19 cellular contexts compared by ENCODE assay signal in the genomic region with DNA sequence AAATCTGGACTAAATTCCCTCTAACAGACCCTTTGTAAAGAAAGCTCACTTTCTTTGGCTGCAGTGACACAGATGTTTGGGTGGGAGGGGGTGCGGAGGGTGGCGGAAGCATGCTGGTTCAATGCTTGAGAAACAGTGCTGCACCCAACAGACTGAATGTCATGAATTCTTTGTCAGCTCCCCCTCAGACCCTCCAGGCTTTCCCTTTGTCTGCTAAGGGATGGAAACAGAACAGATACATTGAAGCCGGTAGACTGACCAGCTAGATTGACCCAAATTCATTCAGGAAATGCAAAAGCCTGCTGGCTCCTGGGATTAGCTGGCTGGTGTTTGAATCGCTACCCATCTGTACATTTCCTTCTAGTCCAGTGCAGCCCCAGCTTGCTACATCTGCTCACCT.
DNase-seq lines count a peak whose midpoint lies in the region; ATAC-seq and TF ChIP-seq lines count a peak whose summit lies in the region.
"Had no signal": no experiment of that assay in that cellular context is flagged by ENCODE, and none has a peak within 500 bp of the region (broad histone marks: within the 10 kb centered on the region; RNA-seq: fewer than 3 reads in every experiment).

No MANE protein-coding gene starts in this region.

- H3K79me2 ChIP-seq in H9 (ENCODE audit: insufficient read depth, low read length): no peaks in the 10 kb centered on the region

- no peak overlapping the region for H3T11ph ChIP-seq in H9 (ENCODE audit: low read length)

- H3K56ac ChIP-seq in H9 (ENCODE audit: insufficient read length, low read depth, low read length): no peak overlapping the region

- no peaks in the 10 kb centered on the region; the same call in 1 of the 2 replicates for H3K27me3 ChIP-seq in H9 (ENCODE audit: insufficient read depth, low read length)
- no peaks in the 10 kb centered on the region for H3K27me3 ChIP-seq in neuronal stem cell (ENCODE audit: control insufficient read depth in 3 of 3, insufficient read depth in 3 of 3, low read depth in 1 of 3, low read length in 3 of 3)
- H3K27me3 ChIP-seq: BE2C had no signal

- H2BK120ac ChIP-seq in H9 (ENCODE audit: low read depth, low read length, poor library complexity, severe bottlenecking) (peak overlapping the region; percentile 2), neuronal stem cell (ENCODE audit: low read depth, low read length) (no peak overlapping the region)

- H2BK5ac ChIP-seq in H9 (ENCODE audit: insufficient read length, low read length) (no peak overlapping the region), neuronal stem cell (ENCODE audit: low read length) (no peak overlapping the region)

- H2BK15ac ChIP-seq in H9 (ENCODE audit: low read depth, low read length) (no peak overlapping the region), neuronal stem cell (ENCODE audit: low read length) (no peak overlapping the region)

- H2AFZ ChIP-seq in H9 (ENCODE audit: low read length): no peak overlapping the region
- no peak overlapping the region for H2AFZ ChIP-seq in neuronal stem cell (ENCODE audit: low read length)

- DNase-seq in G401 (ENCODE audit: low spot score) (peak; percentile 6), H9 (no peak), glutamatergic neuron (peak; percentile 28), neuronal stem cell (ENCODE audit: low spot score) (peak; percentile 3), NCI-H2171 (lab: John Stamatoyannopoulos, UW) (no peak), GOT3 (lab: John Stamatoyannopoulos, UW) (no peak)
- DNase-seq: ACHN; BE2C; CD4-positive, CD25-positive, alpha-beta regulatory T cell; CD8-positive, alpha-beta memory T cell; COR-L47; DMS 273 treated with DMSO at 0.1 percent for 48 hours; DMS53; DND-41; EL; GDM1 had no signal

- H2AK5ac ChIP-seq in H9 (ENCODE audit: insufficient read length, low read length) (no peak overlapping the region), neuronal stem cell (ENCODE audit: low read depth, low read length) (no peak overlapping the region)

- no peak for ATAC-seq in HG02759 (IDR thresholded peaks at IDR 0.05; ENCODE audit: unreplicated experiment)
- no peak for ATAC-seq in GM19395 (IDR thresholded peaks at IDR 0.05; ENCODE audit: unreplicated experiment)

- WGBS in H9 (ENCODE audit: extremely low coverage, insufficient read length, low lambda C conversion rate): no CpG with 5 or more reads among the region's 4 CpGs
- WGBS in neuronal stem cell (ENCODE audit: extremely low coverage in 2 of 2, insufficient read length in 2 of 2, insufficient replicate concordance in 1 of 2), 2 donors: no CpG with 5 or more reads among the region's 4 CpGs

- H3K4me3 ChIP-seq in neuronal stem cell (ENCODE audit: low read length in 2 of 2): no peak overlapping the region
- H3K4me3 ChIP-seq: HAP-1 had no signal

- in situ Hi-C loops in G401 (cut with HindIII; ENCODE audit: low sequenced_read_pairs): no loop called here

- H3K9ac ChIP-seq in H9 (ENCODE audit: extremely low read depth, insufficient read length, low read length) (no peak overlapping the region), neuronal stem cell (ENCODE audit: low read depth, low read length, poor library complexity) (no peak overlapping the region)

- no peak overlapping the region for H2BK20ac ChIP-seq in H9 (ENCODE audit: low read depth, low read length, poor library complexity, severe bottlenecking)

- H4K91ac ChIP-seq in H9 (ENCODE audit: insufficient read length, low read depth, low read length) (no peak overlapping the region), neuronal stem cell (ENCODE audit: low read depth, low read length, poor library complexity) (no peak overlapping the region)

- H3K23me2 ChIP-seq in H9 (ENCODE audit: insufficient read length, low read depth, low read length, poor library complexity, severe bottlenecking): no peaks in the 10 kb centered on the region

- H3K14ac ChIP-seq in H9 (ENCODE audit: insufficient read depth, low read length) (no peak overlapping the region), neuronal stem cell (ENCODE audit: low read length) (no peak overlapping the region)

- H3K9me3 Mint-ChIP-seq in H9: no peaks in the 10 kb centered on the region; a peak in 1 of 5 replicates
- H3K9me3 Mint-ChIP-seq in glutamatergic neuron (ENCODE audit: unreplicated experiment): peaks cover 2% of the 10 kb centered on the region
- H3K9me3 Mint-ChIP-seq: CD4-positive, CD25-positive, alpha-beta regulatory T cell; CD8-positive, alpha-beta memory T cell had no signal

- no peak overlapping the region for H3K18ac ChIP-seq in H9 (ENCODE audit: insufficient read length, low read depth, low read length)
- H3K18ac ChIP-seq in neuronal stem cell (ENCODE audit: low read length): no peak overlapping the region

- H4K5ac ChIP-seq in H9 (ENCODE audit: insufficient read length, low read depth, low read length): no peak overlapping the region

- no peaks in the 10 kb centered on the region for H3K36me3 ChIP-seq in neuronal stem cell (replicated peaks in 1 of 2; ENCODE audit: control insufficient read depth in 2 of 2, insufficient read depth in 2 of 2, low read length in 2 of 2)
- H3K36me3 ChIP-seq: BE2C, HAP-1 had no signal

- H3K27me3 Mint-ChIP-seq in H9 (ENCODE audit: low read depth) (no peaks in the 10 kb centered on the region), glutamatergic neuron (ENCODE audit: unreplicated experiment) (no peaks in the 10 kb centered on the region)
- H3K27me3 Mint-ChIP-seq: CD4-positive, CD25-positive, alpha-beta regulatory T cell had no signal

- no peak overlapping the region for H3K4me2 ChIP-seq in H9 (ENCODE audit: insufficient read depth, insufficient read length, low read length)
- no peak overlapping the region for H3K4me2 ChIP-seq in neuronal stem cell (ENCODE audit: insufficient read depth, low read length, poor library complexity, severe bottlenecking)

- no peaks in the 10 kb centered on the region for H3K79me1 ChIP-seq in H9 (ENCODE audit: insufficient read depth, low read depth, low read length, poor library complexity, severe bottlenecking)
- H3K79me1 ChIP-seq in neuronal stem cell (ENCODE audit: low read depth, low read length): no peaks in the 10 kb centered on the region

- H3K27ac ChIP-seq in H9 (ENCODE audit: insufficient read length, low read depth, low read length): no peak overlapping the region
- H3K27ac ChIP-seq in neuronal stem cell (replicated peaks; ENCODE audit: low read length): no peak overlapping the region

- H3K4ac ChIP-seq in H9 (ENCODE audit: low read depth, low read length): no peak overlapping the region
- H3K4ac ChIP-seq in neuronal stem cell (ENCODE audit: low read length): no peak overlapping the region

- H3K23ac ChIP-seq in H9 (ENCODE audit: insufficient read length, low read depth, low read length) (no peak overlapping the region), neuronal stem cell (ENCODE audit: low read depth, low read length, poor library complexity) (no peak overlapping the region)

- no peaks in the 10 kb centered on the region; a peak in 1 of 7 replicates for H3K36me3 Mint-ChIP-seq in H9 (ENCODE audit: insufficient read depth in 1 of 3, low read depth in 3 of 3)
- H3K36me3 Mint-ChIP-seq in glutamatergic neuron (ENCODE audit: unreplicated experiment): no peaks in the 10 kb centered on the region
- H3K36me3 Mint-ChIP-seq: CD4-positive, CD25-positive, alpha-beta regulatory T cell; CD8-positive, alpha-beta memory T cell had no signal

- H3K4me1 ChIP-seq in H9 (ENCODE audit: insufficient read depth, low read length) (no peaks in the 10 kb centered on the region), neuronal stem cell (ENCODE audit: control insufficient read depth in 2 of 2, insufficient read depth in 1 of 2, low read depth in 1 of 2, low read length in 2 of 2) (peaks cover 0 to 5% of the 10 kb centered on the region in 2 donors)
- H3K4me1 ChIP-seq: BE2C, HAP-1 had no signal

- H3K4me3 Mint-ChIP-seq in H9 (no peak overlapping the region), glutamatergic neuron (ENCODE audit: unreplicated experiment) (peak overlapping the region; percentile 45)
- H3K4me3 Mint-ChIP-seq: CD4-positive, CD25-positive, alpha-beta regulatory T cell; CD8-positive, alpha-beta memory T cell had no signal

- TF ChIP-seq CTCF in H9 (conservative IDR thresholded peaks at IDR 0.05) (no peak), glutamatergic neuron (IDR thresholded peaks at IDR 0.05; ENCODE audit: partially characterized antibody, unreplicated experiment) (no peak)

- H2BK12ac ChIP-seq in H9 (ENCODE audit: insufficient read length, low read depth, low read length): no peak overlapping the region
- no peak overlapping the region for H2BK12ac ChIP-seq in neuronal stem cell (ENCODE audit: low read length)

- H3K9me3 ChIP-seq in H9 (ENCODE audit: control insufficient read depth, low read depth, low read length) (no peaks in the 10 kb centered on the region), neuronal stem cell (replicated peaks in 1 of 2; ENCODE audit: control insufficient read depth in 2 of 2, insufficient read depth in 1 of 2, low read depth in 1 of 2, low read length in 2 of 2) (no peaks in the 10 kb centered on the region)
- H3K9me3 ChIP-seq: BE2C, HAP-1 had no signal

- H3K4me1 Mint-ChIP-seq in H9 (peaks cover 29 to 50% of the 10 kb centered on the region in 2 experiments), glutamatergic neuron (ENCODE audit: low read depth, unreplicated experiment) (peaks cover 11% of the 10 kb centered on the region)
- H3K4me1 Mint-ChIP-seq: CD4-positive, CD25-positive, alpha-beta regulatory T cell; CD8-positive, alpha-beta memory T cell had no signal

- H4K8ac ChIP-seq in H9 (replicated peaks; ENCODE audit: insufficient read length, low read depth, low read length) (no peak overlapping the region), neuronal stem cell (ENCODE audit: low read depth, low read length) (no peak overlapping the region)

- H4K20me1 ChIP-seq in H9 (ENCODE audit: control insufficient read depth, insufficient read depth, insufficient read length): no peaks in the 10 kb centered on the region

- H3K27ac Mint-ChIP-seq in H9 (peak overlapping the region in 1 of 3 experiments; percentile 48; a peak in 1 of 7 replicates), glutamatergic neuron (ENCODE audit: unreplicated experiment) (peak overlapping the region; percentile 95)
- H3K27ac Mint-ChIP-seq: CD4-positive, CD25-positive, alpha-beta regulatory T cell; CD8-positive, alpha-beta memory T cell had no signal

Comparison
In these comparisons a context has a peak if more than half of its experiments do, and no peak if none do; other contexts are left out.
1. DNase-seq: peak in G401 (single experiment), glutamatergic neuron (single experiment) and neuronal stem cell (single experiment); none in H9 (single experiment), NCI-H2171 (single experiment) and GOT3 (single experiment).